In the genomic region with DNA sequence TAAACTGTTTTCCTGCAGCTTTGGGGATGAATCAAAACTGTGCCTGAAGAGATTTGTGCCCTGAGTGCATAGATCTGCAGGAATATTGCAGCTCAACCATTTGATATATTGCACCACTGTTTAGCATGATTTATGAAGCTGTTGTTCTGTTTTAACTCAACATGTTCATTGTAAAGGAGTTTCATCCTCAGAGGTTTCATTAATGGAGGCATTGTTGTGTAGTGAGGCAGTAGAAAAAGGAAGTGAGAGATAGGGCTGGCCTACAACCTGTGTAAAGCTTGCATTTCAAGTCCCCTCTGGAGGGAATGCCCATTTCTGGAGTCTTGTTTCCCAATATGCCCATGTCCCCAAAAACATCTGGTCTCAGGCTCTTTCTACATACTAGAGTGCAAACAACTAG, we compare ENCODE assay signal across 1 cellular context.
TF ChIP-seq lines count a peak whose summit lies in the region.

No MANE protein-coding gene starts in this region.

TF ChIP-seq in GM12878, 131 proteins besides CTCF, POLR2A, EP300 and RAD21 (continued from another document):
- TF ChIP-seq, protein P1, sequence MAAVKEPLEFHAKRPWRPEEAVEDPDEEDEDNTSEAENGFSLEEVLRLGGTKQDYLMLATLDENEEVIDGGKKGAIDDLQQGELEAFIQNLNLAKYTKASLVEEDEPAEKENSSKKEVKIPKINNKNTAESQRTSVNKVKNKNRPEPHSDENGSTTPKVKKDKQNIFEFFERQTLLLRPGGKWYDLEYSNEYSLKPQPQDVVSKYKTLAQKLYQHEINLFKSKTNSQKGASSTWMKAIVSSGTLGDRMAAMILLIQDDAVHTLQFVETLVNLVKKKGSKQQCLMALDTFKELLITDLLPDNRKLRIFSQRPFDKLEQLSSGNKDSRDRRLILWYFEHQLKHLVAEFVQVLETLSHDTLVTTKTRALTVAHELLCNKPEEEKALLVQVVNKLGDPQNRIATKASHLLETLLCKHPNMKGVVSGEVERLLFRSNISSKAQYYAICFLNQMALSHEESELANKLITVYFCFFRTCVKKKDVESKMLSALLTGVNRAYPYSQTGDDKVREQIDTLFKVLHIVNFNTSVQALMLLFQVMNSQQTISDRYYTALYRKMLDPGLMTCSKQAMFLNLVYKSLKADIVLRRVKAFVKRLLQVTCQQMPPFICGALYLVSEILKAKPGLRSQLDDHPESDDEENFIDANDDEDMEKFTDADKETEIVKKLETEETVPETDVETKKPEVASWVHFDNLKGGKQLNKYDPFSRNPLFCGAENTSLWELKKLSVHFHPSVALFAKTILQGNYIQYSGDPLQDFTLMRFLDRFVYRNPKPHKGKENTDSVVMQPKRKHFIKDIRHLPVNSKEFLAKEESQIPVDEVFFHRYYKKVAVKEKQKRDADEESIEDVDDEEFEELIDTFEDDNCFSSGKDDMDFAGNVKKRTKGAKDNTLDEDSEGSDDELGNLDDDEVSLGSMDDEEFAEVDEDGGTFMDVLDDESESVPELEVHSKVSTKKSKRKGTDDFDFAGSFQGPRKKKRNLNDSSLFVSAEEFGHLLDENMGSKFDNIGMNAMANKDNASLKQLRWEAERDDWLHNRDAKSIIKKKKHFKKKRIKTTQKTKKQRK (IDR thresholded peaks at IDR 0.05; ENCODE audit: low read depth, low read length) = no peak
- TF ChIP-seq PML (IDR thresholded peaks at IDR 0.05; ENCODE audit: low read length) = no peak
- 0 out of 2 replicates have a peak, but pooled peaks have one; percentile 76 for TF ChIP-seq STAT3 (IDR thresholded peaks at IDR 0.05; ENCODE audit: low read depth, low read length)
- peak; percentile 98 for TF ChIP-seq MTA2 (IDR thresholded peaks at IDR 0.05; ENCODE audit: low read depth)
- TF ChIP-seq YY1 (IDR thresholded peaks at IDR 0.05; ENCODE audit: low read depth, low read length) = peak; percentile 70
- TF ChIP-seq POU2F2 (IDR thresholded peaks at IDR 0.05; ENCODE audit: borderline replicate concordance, low read depth, low read length) = no peak
- no peak for TF ChIP-seq JUND (IDR thresholded peaks at IDR 0.05; ENCODE audit: low read depth, low read length)
- TF ChIP-seq NR2F1 (conservative IDR thresholded peaks at IDR 0.05) = no peak
- TF ChIP-seq, protein P2, sequence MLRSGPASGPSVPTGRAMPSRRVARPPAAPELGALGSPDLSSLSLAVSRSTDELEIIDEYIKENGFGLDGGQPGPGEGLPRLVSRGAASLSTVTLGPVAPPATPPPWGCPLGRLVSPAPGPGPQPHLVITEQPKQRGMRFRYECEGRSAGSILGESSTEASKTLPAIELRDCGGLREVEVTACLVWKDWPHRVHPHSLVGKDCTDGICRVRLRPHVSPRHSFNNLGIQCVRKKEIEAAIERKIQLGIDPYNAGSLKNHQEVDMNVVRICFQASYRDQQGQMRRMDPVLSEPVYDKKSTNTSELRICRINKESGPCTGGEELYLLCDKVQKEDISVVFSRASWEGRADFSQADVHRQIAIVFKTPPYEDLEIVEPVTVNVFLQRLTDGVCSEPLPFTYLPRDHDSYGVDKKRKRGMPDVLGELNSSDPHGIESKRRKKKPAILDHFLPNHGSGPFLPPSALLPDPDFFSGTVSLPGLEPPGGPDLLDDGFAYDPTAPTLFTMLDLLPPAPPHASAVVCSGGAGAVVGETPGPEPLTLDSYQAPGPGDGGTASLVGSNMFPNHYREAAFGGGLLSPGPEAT (IDR thresholded peaks at IDR 0.05; ENCODE audit: low read depth) = peak; percentile 93
- no peak for TF ChIP-seq PAX8 (IDR thresholded peaks at IDR 0.05)
- no peak for TF ChIP-seq SREBF2 (IDR thresholded peaks at IDR 0.05; ENCODE audit: low read length)
- TF ChIP-seq EED (IDR thresholded peaks at IDR 0.05; ENCODE audit: low read depth) = peak; percentile 89
- peak; percentile 93; the same call in 1 of the 2 replicates for TF ChIP-seq BACH1 (IDR thresholded peaks at IDR 0.05; ENCODE audit: borderline replicate concordance)
- TF ChIP-seq ZBED1 (IDR thresholded peaks at IDR 0.05; ENCODE audit: borderline replicate concordance) = 0 out of 2 replicates have a peak, but pooled peaks have one; percentile 26
- TF ChIP-seq HCFC1 (IDR thresholded peaks at IDR 0.05; ENCODE audit: low read length) = no peak
- peak; percentile 98 for TF ChIP-seq DPF2 (IDR thresholded peaks at IDR 0.05)
- TF ChIP-seq NR2C2 (IDR thresholded peaks at IDR 0.05; ENCODE audit: borderline replicate concordance, control insufficient read depth, insufficient read length, low read depth) = no peak
- TF ChIP-seq RFX5 (IDR thresholded peaks at IDR 0.05; ENCODE audit: low read depth, low read length) = no peak
